ENCODE assay signal across 1 cellular context in the genomic region with DNA sequence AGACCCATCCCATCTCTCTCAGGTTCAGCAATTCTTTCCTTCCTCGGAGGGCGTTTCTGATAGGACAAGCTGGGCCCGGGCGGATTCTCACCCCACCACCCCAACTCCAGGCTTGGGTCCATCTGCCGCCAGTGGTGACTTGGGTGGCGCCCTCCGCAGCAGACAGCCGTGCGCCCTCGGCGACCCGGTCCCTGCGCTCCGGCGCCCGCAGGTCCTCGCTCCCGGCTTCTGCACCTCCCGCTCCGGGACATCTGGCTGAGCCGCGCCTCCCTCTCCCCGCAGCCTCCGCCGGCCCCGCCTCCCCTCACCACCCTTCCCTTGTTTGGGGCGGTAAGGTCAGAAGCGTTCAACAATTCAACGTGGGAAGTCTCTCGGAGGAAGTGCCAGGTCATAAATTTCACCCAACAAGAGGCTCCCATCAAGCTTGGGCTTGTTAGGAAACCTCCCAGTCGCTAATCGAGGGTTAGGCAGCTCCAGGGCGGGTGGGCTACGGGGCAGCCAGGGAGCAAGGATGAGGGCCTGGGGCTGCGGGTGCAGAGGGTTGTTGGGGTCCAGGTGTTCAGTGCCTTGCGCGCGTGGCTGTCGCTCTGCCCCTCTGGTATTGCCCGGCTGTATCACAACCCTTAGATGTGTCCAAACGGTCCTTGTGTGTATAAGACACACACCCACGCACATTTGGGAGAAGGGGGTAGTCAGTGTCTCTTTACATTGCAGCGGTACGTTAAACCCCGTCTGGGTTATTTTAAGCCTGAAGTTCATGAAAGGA.
TF ChIP-seq lines count a peak whose summit lies in the region.

No MANE protein-coding gene starts in this region.

TF ChIP-seq in HEK293, 187 proteins besides CTCF, POLR2A, EP300 and RAD21 (continued from another document):
- no peak for TF ChIP-seq ZNF211 (tag by site-specific recombination; IDR thresholded peaks at IDR 0.05; ENCODE audit: low read depth)
- TF ChIP-seq, protein P1, sequence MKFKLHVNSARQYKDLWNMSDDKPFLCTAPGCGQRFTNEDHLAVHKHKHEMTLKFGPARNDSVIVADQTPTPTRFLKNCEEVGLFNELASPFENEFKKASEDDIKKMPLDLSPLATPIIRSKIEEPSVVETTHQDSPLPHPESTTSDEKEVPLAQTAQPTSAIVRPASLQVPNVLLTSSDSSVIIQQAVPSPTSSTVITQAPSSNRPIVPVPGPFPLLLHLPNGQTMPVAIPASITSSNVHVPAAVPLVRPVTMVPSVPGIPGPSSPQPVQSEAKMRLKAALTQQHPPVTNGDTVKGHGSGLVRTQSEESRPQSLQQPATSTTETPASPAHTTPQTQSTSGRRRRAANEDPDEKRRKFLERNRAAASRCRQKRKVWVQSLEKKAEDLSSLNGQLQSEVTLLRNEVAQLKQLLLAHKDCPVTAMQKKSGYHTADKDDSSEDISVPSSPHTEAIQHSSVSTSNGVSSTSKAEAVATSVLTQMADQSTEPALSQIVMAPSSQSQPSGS (tag by site-specific recombination; IDR thresholded peaks at IDR 0.05; ENCODE audit: low read depth), result no peak
- peak; percentile 50; the same call in 1 of the 2 replicates for TF ChIP-seq ZNF366 (tag by site-specific recombination; conservative IDR thresholded peaks at IDR 0.05)
- TF ChIP-seq, protein P2, sequence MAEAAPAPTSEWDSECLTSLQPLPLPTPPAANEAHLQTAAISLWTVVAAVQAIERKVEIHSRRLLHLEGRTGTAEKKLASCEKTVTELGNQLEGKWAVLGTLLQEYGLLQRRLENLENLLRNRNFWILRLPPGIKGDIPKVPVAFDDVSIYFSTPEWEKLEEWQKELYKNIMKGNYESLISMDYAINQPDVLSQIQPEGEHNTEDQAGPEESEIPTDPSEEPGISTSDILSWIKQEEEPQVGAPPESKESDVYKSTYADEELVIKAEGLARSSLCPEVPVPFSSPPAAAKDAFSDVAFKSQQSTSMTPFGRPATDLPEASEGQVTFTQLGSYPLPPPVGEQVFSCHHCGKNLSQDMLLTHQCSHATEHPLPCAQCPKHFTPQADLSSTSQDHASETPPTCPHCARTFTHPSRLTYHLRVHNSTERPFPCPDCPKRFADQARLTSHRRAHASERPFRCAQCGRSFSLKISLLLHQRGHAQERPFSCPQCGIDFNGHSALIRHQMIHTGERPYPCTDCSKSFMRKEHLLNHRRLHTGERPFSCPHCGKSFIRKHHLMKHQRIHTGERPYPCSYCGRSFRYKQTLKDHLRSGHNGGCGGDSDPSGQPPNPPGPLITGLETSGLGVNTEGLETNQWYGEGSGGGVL (tag by site-specific recombination; IDR thresholded peaks at IDR 0.05), result peak; percentile 81
- TF ChIP-seq ZNF23 (tag by site-specific recombination; IDR thresholded peaks at IDR 0.05; ENCODE audit: borderline replicate concordance), result no peak
- peak; percentile 52; the same call in 1 of the 2 replicates for TF ChIP-seq ZBTB20 (tag by site-specific recombination; IDR thresholded peaks at IDR 0.05)
- no peak for TF ChIP-seq BCL11B (tag by site-specific recombination; IDR thresholded peaks at IDR 0.05; ENCODE audit: low read depth)
- no peak for TF ChIP-seq ZNF514 (tag by site-specific recombination; IDR thresholded peaks at IDR 0.05)
- TF ChIP-seq ZNF791 (tag by site-specific recombination; IDR thresholded peaks at IDR 0.05), result no peak
- peak; percentile 61 for TF ChIP-seq ZBTB26 (tag by site-specific recombination; optimal IDR thresholded peaks at IDR 0.05)
- TF ChIP-seq ZBTB49 (tag by site-specific recombination; IDR thresholded peaks at IDR 0.05; ENCODE audit: low read depth), result no peak
- peak; percentile 96 for TF ChIP-seq GLIS1 (tag by site-specific recombination; IDR thresholded peaks at IDR 0.05)
- no peak for TF ChIP-seq ZNF549 (tag by site-specific recombination; IDR thresholded peaks at IDR 0.05)
- no peak for TF ChIP-seq ZNF645 (tag by site-specific recombination; IDR thresholded peaks at IDR 0.05)
- no peak for TF ChIP-seq YY2 (tag by site-specific recombination; IDR thresholded peaks at IDR 0.05)
- TF ChIP-seq, protein P3, sequence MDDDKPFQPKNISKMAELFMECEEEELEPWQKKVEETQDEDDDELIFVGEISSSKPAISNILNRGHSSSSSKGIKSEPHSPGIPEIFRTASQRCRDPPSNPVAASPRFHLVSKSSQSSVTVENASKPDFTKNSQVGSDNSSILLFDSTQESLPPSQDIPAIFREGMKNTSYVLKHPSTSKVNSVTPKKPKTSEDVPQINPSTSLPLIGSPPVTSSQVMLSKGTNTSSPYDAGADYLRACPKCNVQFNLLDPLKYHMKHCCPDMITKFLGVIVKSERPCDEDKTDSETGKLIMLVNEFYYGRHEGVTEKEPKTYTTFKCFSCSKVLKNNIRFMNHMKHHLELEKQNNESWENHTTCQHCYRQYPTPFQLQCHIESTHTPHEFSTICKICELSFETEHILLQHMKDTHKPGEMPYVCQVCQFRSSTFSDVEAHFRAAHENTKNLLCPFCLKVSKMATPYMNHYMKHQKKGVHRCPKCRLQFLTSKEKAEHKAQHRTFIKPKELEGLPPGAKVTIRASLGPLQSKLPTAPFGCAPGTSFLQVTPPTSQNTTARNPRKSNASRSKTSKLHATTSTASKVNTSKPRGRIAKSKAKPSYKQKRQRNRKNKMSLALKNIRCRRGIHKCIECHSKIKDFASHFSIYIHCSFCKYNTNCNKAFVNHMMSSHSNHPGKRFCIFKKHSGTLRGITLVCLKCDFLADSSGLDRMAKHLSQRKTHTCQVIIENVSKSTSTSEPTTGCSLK (tag by site-specific recombination; IDR thresholded peaks at IDR 0.05), result no peak
- TF ChIP-seq ZBTB1 (tag by site-specific recombination; IDR thresholded peaks at IDR 0.05), result no peak
- TF ChIP-seq OSR2 (tag by site-specific recombination; IDR thresholded peaks at IDR 0.05), result peak; percentile 37; the same call in 1 of the 2 replicates
